1 cellular context compared by ENCODE assay signal in the genomic region with DNA sequence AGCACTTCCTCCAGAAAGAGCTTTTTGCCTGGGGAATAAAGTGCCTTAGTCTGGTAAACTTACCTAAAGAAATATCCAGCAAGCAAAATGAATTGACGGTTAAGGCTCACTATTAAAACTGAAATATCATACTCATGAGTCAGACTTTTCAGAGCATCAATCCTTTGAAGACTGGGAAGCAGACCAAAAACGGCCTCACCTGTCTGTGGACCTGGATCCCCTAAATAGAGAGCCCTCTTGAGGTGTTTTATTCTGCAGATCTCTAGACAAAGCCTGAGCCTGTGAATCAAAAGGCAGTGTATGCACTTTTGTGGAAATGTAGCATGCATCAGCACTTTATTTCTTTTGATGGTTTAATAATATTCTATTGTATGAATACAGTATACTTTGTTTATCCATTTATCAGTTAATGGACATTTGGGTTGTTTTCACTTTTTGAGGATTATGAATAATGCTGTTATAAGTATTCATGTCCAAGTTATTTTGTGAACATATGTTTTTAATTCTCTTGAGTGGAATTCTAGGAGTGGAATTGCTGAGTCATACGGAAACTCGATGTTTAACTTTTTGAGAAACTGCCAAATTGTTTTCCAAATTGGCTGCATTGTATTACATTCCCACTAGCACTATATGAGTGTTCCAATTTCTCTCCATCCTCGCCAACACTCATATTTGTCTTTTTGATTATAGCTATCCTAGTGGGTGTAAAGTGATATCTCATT.
TF ChIP-seq lines count a peak whose summit lies in the region.

No MANE protein-coding gene starts in this region.

TF ChIP-seq in IMR-90, 13 proteins besides CTCF, POLR2A, EP300 and RAD21:
- TF ChIP-seq SMC3 (IDR thresholded peaks at IDR 0.05; ENCODE audit: low read depth, low read length) (no peak), BHLHE40 (IDR thresholded peaks at IDR 0.05; ENCODE audit: low read depth, low read length) (no peak), FOS (IDR thresholded peaks at IDR 0.05; ENCODE audit: low read depth, low read length) (peak; percentile 29; the same call in 1 of the 2 replicates), MXI1 (IDR thresholded peaks at IDR 0.05; ENCODE audit: borderline replicate concordance, low read depth, low read length) (no peak), NFE2L2 (IDR thresholded peaks at IDR 0.05; ENCODE audit: low read depth, low read length) (peak; percentile 97), CEBPB (IDR thresholded peaks at IDR 0.05; ENCODE audit: low read depth, low read length) (no peak), MAFK (IDR thresholded peaks at IDR 0.05; ENCODE audit: low read depth, low read length) (peak; percentile 92)
